8 cellular contexts compared by ENCODE assay signal in the genomic region with DNA sequence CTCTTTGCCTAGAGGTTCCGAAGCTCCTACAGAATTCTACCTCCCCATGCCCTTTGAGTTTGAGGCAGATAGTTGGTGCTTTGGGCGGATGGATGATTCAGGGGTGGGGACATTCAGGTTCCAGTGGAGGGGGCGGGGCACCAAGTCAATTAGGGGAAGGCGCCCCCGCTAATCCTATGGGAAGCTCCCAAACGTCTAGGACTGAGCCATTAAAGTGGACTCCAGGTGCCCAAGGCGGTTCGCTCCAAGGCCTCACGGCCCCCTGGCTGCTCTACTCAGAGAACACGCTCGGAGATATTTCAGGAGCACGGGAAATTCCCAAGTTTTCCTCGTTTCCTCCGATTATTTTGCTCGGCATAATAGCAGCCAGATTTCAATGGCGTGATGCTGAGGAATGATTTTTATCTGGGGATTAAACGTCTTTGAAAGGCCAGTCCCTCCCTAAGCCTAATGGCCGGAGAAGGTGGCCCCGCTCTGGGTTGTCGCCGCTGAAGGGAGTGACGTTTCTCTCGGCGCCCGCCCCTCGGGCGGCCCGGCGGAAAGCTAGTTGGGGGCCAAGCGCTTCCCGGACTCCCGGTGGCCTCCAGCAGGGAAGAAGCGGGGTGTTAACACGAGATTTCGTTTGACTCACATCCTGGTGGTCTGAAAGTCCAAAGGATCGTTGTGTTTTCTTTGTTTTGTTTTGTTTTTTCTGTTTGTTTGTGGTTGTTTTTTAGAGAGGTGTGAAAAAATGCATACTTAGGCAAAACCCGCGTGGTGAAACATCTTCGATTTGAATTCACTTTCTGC. TPM values are rescaled to one million over a fixed set of nuclear protein-coding genes. Genes with fewer than 3 reads are reported as not detected.
DNase-seq lines count a peak whose midpoint lies in the region; ATAC-seq and TF ChIP-seq lines count a peak whose summit lies in the region.

No MANE protein-coding gene starts in this region.

- H3K4me3 ChIP-seq in mesodermal cell (ENCODE audit: extremely low read depth, insufficient read depth, low read length, poor library complexity, severe bottlenecking), result peak overlapping the region; percentile 91

- WGBS in mesodermal cell (ENCODE audit: insufficient coverage in 2 of 2), 2 experiments, result 1% methylated on average over 33 to 36 of the region's 39 CpGs

- H3K4me1 ChIP-seq in mesodermal cell (ENCODE audit: control insufficient read depth, insufficient read depth, low read length, poor library complexity, severe bottlenecking), result peaks cover 43% of the 10 kb centered on the region

- peaks cover 2% of the 10 kb centered on the region for H3K36me3 Mint-ChIP-seq in IgD-negative memory B cell

- peaks cover 0 to 33% (median 0%) of the 10 kb centered on the region in 3 donors for H3K9me3 Mint-ChIP-seq in IgD-negative memory B cell

- H3K36me3 ChIP-seq in mesodermal cell (ENCODE audit: control insufficient read depth, insufficient read depth, low read length), result peaks cover 29% of the 10 kb centered on the region

- no peaks in the 10 kb centered on the region for H3K9me3 ChIP-seq in mesodermal cell (ENCODE audit: control insufficient read depth, low read length)

- no peak for ATAC-seq in GM19023 (IDR thresholded peaks at IDR 0.05; ENCODE audit: unreplicated experiment)

- peaks cover 68% of the 10 kb centered on the region for H3K27me3 Mint-ChIP-seq in IgD-negative memory B cell

- peak overlapping the region; percentile 70 to 91 (median 81) for H3K4me3 Mint-ChIP-seq in IgD-negative memory B cell

- in situ Hi-C loops in ACHN (cut with HindIII; ENCODE audit: low pct_ligation_motif_present, low pct_unique_long_range_greater_than_20kb, low sequenced_read_pairs), result no loop called here

- DNase-seq in ACHN (peak; percentile 34), cerebellum (ENCODE audit: low spot score) (peak; percentile 20), erythroblast (lab: John Stamatoyannopoulos, UW) (no peak), NCI-H1092 treated with DMSO at 0.1 percent for 48 hours (lab: John Stamatoyannopoulos, UW) (no peak), SW 1271 (lab: John Stamatoyannopoulos, UW) (no peak)

- peak overlapping the region; percentile 23 to 79 (median 76) for H3K27ac Mint-ChIP-seq in IgD-negative memory B cell

- H3K4me1 Mint-ChIP-seq in IgD-negative memory B cell, result peaks cover 12 to 19% (median 13%) of the 10 kb centered on the region in 3 donors

- TF ChIP-seq POLR2A in erythroblast (IDR thresholded peaks at IDR 0.05; ENCODE audit: low read length), result no peak

- peak overlapping the region; percentile 8 for H3K27ac ChIP-seq in mesodermal cell (ENCODE audit: low read depth, low read length, severe bottlenecking)

RNA-seq across cellular contexts. Expression of a gene that starts 1.5 kb away (rescaled TPM):
- 0.18 TPM for polyA plus RNA-seq in IgD-negative memory B cell
- 6.7 TPM for total RNA-seq in cerebellum
- polyA plus RNA-seq in mesodermal cell (2013, experiment 1 of 2), result 168 TPM
- 152 TPM for polyA plus RNA-seq in mesodermal cell (2013, experiment 2 of 2)

Comparison
In these comparisons a context has a peak if more than half of its experiments do, and no peak if none do; other contexts are left out.
1. DNase-seq: peak in ACHN (single experiment) and cerebellum (single experiment); none in erythroblast (0 of 2), NCI-H1092 treated with DMSO at 0.1 percent for 48 hours (single experiment) and SW 1271 (0 of 2).